Comparison of ENCODE assay signal across 8 cellular contexts in genomic region chr20:63956664-63957003, GRCh38. TPM values are rescaled to one million over a fixed set of nuclear protein-coding genes. Genes with fewer than 3 reads are reported as not detected.
DNase-seq lines count a peak whose midpoint lies in the region; ATAC-seq and TF ChIP-seq lines count a peak whose summit lies in the region.

No MANE protein-coding gene starts in this region.

- H3K4me3 Mint-ChIP-seq in natural killer cell: peak overlapping the region; percentile 87

- H3K36me3 Mint-ChIP-seq in natural killer cell: no peaks in the 10 kb centered on the region

- no peak for TF ChIP-seq CTCF in natural killer cell (IDR thresholded peaks at IDR 0.05)

- peaks cover 6 to 17% of the 10 kb centered on the region in 2 donors for H3K4me1 Mint-ChIP-seq in natural killer cell

- H3K27me3 Mint-ChIP-seq in natural killer cell (ENCODE audit: low read depth in 2 of 2): no peaks in the 10 kb centered on the region

- peak in 1 of 61 donors; percentile 73 for DNase-seq in caudate nucleus (lab: John Stamatoyannopoulos, UW)
- no peak for DNase-seq in natural killer cell
- DNase-seq in HT-29 (ENCODE audit: low spot score): no peak
- no peak for DNase-seq in stimulated activated CD8-positive, alpha-beta memory T cell treated with anti-CD3 and anti-CD28 coated beads, Interleukin-4, amount 100 ng/mL, for 48 hours

- intact Hi-C loops in natural killer cell (cut with micrococcal nuclease): loop anchor here (1.0 to 2.0 kb wide), 2 partner anchors 22 to 91 kb away; partner anchors contain the start of genes SAMD10 and TPD52L2

- ATAC-seq in GM19372 (IDR thresholded peaks at IDR 0.05; ENCODE audit: low read depth, unreplicated experiment) (peak; percentile 9), HG03558 (IDR thresholded peaks at IDR 0.05; ENCODE audit: extremely low read depth, unreplicated experiment) (peak; percentile 2), natural killer cell (peak in 2 of 3 donors; percentile 11 to 22), HG02973 (IDR thresholded peaks at IDR 0.05; ENCODE audit: unreplicated experiment) (no peak), GM18873 (IDR thresholded peaks at IDR 0.05; ENCODE audit: low FRiP score, unreplicated experiment) (no peak)

- peak overlapping the region; percentile 50 for H3K27ac ChIP-seq in caudate nucleus (ENCODE audit: low read depth, low read length)

- H3K27ac Mint-ChIP-seq in natural killer cell: peak overlapping the region; percentile 59 to 73

- no peaks in the 10 kb centered on the region for H3K9me3 Mint-ChIP-seq in natural killer cell

RNA-seq across cellular contexts. Expression of gene UCKL1, which starts 0.4 kb away (rescaled TPM):
- total RNA-seq in natural killer cell: 10 to 100 TPM; 49.9 to 58.1 (median 49.9) TPM
- total RNA-seq in HT-29 (2014; rRNA removed; shearing (Covaris generic)): 63.2 and 68.4 TPM in 2 replicates

RNA-seq across cellular contexts. Expression of gene ZNF512B, which starts 13.1 kb away (rescaled TPM):
- 10 to 100 TPM; 11.5 to 16.8 (median 13.8) TPM for total RNA-seq in natural killer cell
- total RNA-seq in HT-29 (2014; rRNA removed; shearing (Covaris generic)): 0.34 and 0.38 TPM in 2 replicates

RNA-seq across cellular contexts. Expression of gene SAMD10, which starts 22.8 kb away (rescaled TPM):
- 10 to 100 TPM; 15.2 to 22.3 (median 17.6) TPM for total RNA-seq in natural killer cell
- total RNA-seq in HT-29 (2014; rRNA removed; shearing (Covaris generic)): 47.2 and 51.9 TPM in 2 replicates

RNA-seq across cellular contexts. Expression of gene PRPF6, which starts 24.3 kb away (rescaled TPM):
- 10 to 100 TPM; 52.7 to 63.0 (median 55.0) TPM for total RNA-seq in natural killer cell
- total RNA-seq in HT-29 (2014; rRNA removed; shearing (Covaris generic)): 102 and 110 TPM in 2 replicates

Comparison
In these comparisons a context has a peak if more than half of its experiments do, and no peak if none do; other contexts are left out.
1. ATAC-seq: peak in GM19372 (single experiment), HG03558 (single experiment) and natural killer cell (2 of 3); none in HG02973 (single experiment) and GM18873 (single experiment).